Comparison of ENCODE assay signal across 8 cellular contexts in the genomic region with DNA sequence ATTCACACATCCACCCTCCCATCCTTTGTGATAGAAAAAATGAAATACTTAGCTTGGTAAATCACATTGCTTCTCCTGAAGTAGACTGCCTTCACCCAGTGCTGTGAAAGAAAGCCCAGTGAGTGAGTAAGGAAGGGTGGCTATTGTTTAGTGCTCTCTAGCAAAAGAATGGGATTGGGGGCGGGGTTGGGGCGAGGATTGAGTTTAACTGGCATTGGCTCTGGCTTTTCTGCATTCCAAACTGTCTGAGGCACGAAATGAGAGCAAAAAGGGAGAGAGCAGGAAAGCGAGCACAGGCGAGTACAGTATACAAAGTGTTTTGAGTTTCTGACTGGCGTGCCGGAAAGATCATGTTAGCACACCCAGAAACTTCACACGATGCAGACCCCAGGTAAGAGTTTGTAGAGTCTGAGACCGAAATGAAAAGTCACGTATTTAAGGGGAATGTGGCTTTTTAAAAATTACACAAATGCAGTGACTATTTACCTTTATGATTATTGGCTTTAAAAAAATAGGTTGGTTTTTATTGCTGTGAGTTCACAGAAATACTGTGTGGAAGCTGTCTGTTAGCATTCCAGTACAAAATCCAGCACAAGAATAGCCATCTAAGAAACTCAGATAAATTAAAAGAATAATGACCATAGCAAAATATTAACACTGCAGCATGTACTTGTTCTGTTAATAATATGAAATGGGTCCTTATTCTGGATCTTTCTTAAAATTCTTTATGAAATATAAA.
DNase-seq lines count a peak whose midpoint lies in the region; ATAC-seq and TF ChIP-seq lines count a peak whose summit lies in the region.

No MANE protein-coding gene starts in this region.

- TF ChIP-seq CTCF in heart right ventricle (IDR thresholded peaks at IDR 0.05) = no peak
- no peak for TF ChIP-seq CTCF in psoas muscle (IDR thresholded peaks at IDR 0.05)

- no peak overlapping the region for H3K4me3 Mint-ChIP-seq in immature natural killer cell

- H3K9me3 ChIP-seq in adipocyte (ENCODE audit: control insufficient read depth, low read length) (no peaks in the 10 kb centered on the region), heart right ventricle (no peaks in the 10 kb centered on the region), psoas muscle (no peaks in the 10 kb centered on the region)

- H3K36me3 ChIP-seq in adipocyte (ENCODE audit: control insufficient read depth, insufficient read depth, low read length, severe bottlenecking) (no peaks in the 10 kb centered on the region), heart right ventricle (no peaks in the 10 kb centered on the region), psoas muscle (ENCODE audit: insufficient read depth in 1 of 2, low read depth in 1 of 2) (no peaks in the 10 kb centered on the region)

- H3K9ac ChIP-seq in adipocyte (ENCODE audit: low read length) = peak overlapping the region; percentile 74

- intact Hi-C loops in heart right ventricle (cut with DNase I) (no loop called here), psoas muscle (cut with DNase I) (no loop called here)

- H3K27ac ChIP-seq in heart right ventricle = peak overlapping the region; percentile 40 to 88 (median 82)
- peak overlapping the region; percentile 87 for H3K27ac ChIP-seq in psoas muscle

- peaks cover 0 to 5% (median 0%) of the 10 kb centered on the region in 6 donors for H3K9me3 Mint-ChIP-seq in immature natural killer cell

- H3K4me1 ChIP-seq in adipocyte (ENCODE audit: control insufficient read depth, insufficient read depth, low read length) (peaks cover 58% of the 10 kb centered on the region), heart right ventricle (peaks cover 0 to 89% (median 51%) of the 10 kb centered on the region in 9 donors), psoas muscle (peaks cover 48% of the 10 kb centered on the region)

- H3K4me1 Mint-ChIP-seq in immature natural killer cell = no peaks in the 10 kb centered on the region

- H3K27me3 ChIP-seq in adipocyte (replicated peaks; ENCODE audit: control insufficient read depth, insufficient read depth, low read length) = no peaks in the 10 kb centered on the region
- no peaks in the 10 kb centered on the region for H3K27me3 ChIP-seq in heart right ventricle
- H3K27me3 ChIP-seq in psoas muscle (ENCODE audit: insufficient read depth in 3 of 3, low read length in 2 of 3) = no peaks in the 10 kb centered on the region

- no peaks in the 10 kb centered on the region for H3K36me3 Mint-ChIP-seq in immature natural killer cell

- DNase-seq in GM04503 (ENCODE audit: low read depth) (peak; percentile 80), adipocyte (ENCODE audit: low read depth) (peak; percentile 96), heart right ventricle (peak; percentile 28 to 76), psoas muscle (peak in 1 of 2 donors; percentile 21), immature natural killer cell (no peak), middle frontal gyrus (ENCODE audit: extremely low spot score, low spot score) (no peak), HuH-7.5 (ENCODE audit: low spot score) (no peak)

- H3K27me3 Mint-ChIP-seq in immature natural killer cell (ENCODE audit: low read depth in 3 of 3) = no peaks in the 10 kb centered on the region

- WGBS in heart right ventricle, 2 donors = 26 to 33% methylated on average over 10 of the region's 10 CpGs
- 14 to 30% (median 26%) methylated on average over 10 of the region's 10 CpGs for WGBS in psoas muscle, 3 donors

- no peak overlapping the region for H3K27ac Mint-ChIP-seq in immature natural killer cell

- H3K4me3 ChIP-seq in adipocyte (ENCODE audit: low read length) (peak overlapping the region; percentile 75), heart right ventricle (peak overlapping the region in 9 of 10 donors; percentile 14 to 50 (median 37)), psoas muscle (peak overlapping the region; percentile 57)

- ATAC-seq in heart right ventricle (peak; percentile 44 to 79 (median 68)), psoas muscle (peak in 1 of 4 donors; percentile 24), HG02610 (IDR thresholded peaks at IDR 0.05; ENCODE audit: unreplicated experiment) (no peak)

Comparison
In these comparisons a context has a peak if more than half of its experiments do, and no peak if none do; other contexts are left out.
1. DNase-seq: peak in GM04503 (single experiment), adipocyte (single experiment) and heart right ventricle (2 of 2); none in immature natural killer cell (0 of 3), middle frontal gyrus (single experiment) and HuH-7.5 (single experiment).
2. Peak in every context shown above with its lines, with median percentiles within 50 percentile points of each other: H3K4me3 ChIP-seq.